12 cellular contexts compared by ENCODE assay signal in the genomic region with DNA sequence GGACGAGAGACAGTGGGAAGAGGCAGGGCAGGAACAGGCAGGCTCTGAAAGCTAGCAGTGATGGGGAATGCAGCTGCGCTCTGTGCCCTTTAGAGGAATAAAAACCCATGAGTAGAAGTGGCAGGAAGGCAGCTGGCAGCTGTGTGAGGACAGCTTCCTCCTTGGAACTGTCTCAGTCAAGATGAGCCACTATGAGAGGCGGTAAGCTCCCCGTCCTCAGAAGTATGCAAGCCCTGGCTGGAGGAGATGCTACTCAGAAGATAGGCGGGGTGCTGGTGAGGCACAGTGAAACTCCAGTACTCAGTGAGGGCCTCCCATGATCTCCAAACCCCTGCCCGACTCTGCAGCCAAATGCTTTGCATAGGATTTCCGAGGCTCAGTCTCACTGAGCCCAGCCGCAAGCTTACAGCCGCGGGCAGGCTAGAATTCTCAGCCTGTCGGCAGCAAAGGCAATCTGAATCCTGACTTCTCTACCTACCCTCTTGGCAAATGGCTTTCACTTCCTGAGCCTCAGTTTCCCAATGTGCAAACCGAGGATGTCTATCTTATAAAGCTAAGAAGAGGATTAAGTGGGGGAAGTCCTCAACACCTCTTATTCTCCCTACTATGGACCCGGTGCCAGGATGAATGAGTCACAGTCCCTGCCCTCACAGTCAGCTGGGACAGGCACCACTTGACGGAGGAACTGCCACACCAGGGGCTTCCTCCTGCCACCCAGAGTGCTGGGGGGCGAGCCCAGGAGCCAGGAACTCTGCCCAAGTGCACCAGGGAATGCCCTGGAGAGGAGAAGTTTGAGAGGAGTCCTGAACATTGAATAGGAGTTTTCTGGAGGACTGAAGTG. TPM values are rescaled to one million over a fixed set of nuclear protein-coding genes. Genes with fewer than 3 reads are reported as not detected.
DNase-seq lines count a peak whose midpoint lies in the region; ATAC-seq, FAIRE-seq and TF ChIP-seq lines count a peak whose summit lies in the region.
"Not testable (repeated sequence)": the region's sequence is repeated elsewhere in the genome, so short reads cannot be mapped to it uniquely, and the experiment has no call there.
"Had no signal": no experiment of that assay in that cellular context is flagged by ENCODE, and none has a peak within 500 bp of the region (broad histone marks: within the 10 kb centered on the region; RNA-seq: fewer than 3 reads in every experiment).

No MANE protein-coding gene starts in this region.

- not testable (repeated sequence) for H3K4me3 ChIP-seq in A549, lower lobe of right lung

- TF ChIP-seq POLR2A in A549 (IDR thresholded peaks at IDR 0.05; ENCODE audit: low read length): not testable (repeated sequence)

- not testable (repeated sequence) for TF ChIP-seq CTCF in A549 (IDR thresholded peaks at IDR 0.05); lower lobe of right lung (IDR thresholded peaks at IDR 0.05)

- not testable (repeated sequence) for FAIRE-seq in A549 (lab: Jason Lieb, UNC)

- POLR2A ChIA-PET in A549 (lab: Yijun Ruan, JAX): not testable (repeated sequence)

- not testable (repeated sequence) for H3K4me1 ChIP-seq in A549, lower lobe of right lung

- not testable (repeated sequence) for H3K27me3 ChIP-seq in lower lobe of right lung (ENCODE audit: low read depth)

- no CpG with 5 or more reads among the region's 15 CpGs for WGBS in A549 (ENCODE audit: missing lambda C conversion rate)

- not testable (repeated sequence) for H3K27ac ChIP-seq in A549, lower lobe of right lung

- not testable (repeated sequence) for DNase-seq in A549 (ENCODE audit: low read depth in 1 of 2, low spot score in 1 of 2); lower lobe of right lung

- intact Hi-C loops in lower lobe of right lung (cut with DNase I): not testable (repeated sequence)

- not testable (repeated sequence) for H3K4me2 ChIP-seq in A549

- H3K36me3 ChIP-seq in lower lobe of right lung: not testable (repeated sequence)

- not testable (repeated sequence) for TF ChIP-seq RAD21 in A549 (conservative IDR thresholded peaks at IDR 0.05 in 1 of 2, IDR thresholded peaks at IDR 0.05 in 1 of 2)

- not testable (repeated sequence) for TF ChIP-seq EP300 in A549 (IDR thresholded peaks at IDR 0.05)

- H3K9me3 ChIP-seq in A549, lower lobe of right lung: not testable (repeated sequence)

- CTCF ChIA-PET in A549 (lab: Yijun Ruan, JAX): not testable (repeated sequence)

- ATAC-seq in A549 (peak; percentile 23 to 30), GM18870 (IDR thresholded peaks at IDR 0.05; ENCODE audit: unreplicated experiment) (peak; percentile 71), GM19467 (IDR thresholded peaks at IDR 0.05; ENCODE audit: unreplicated experiment) (peak; percentile 53), HG02571 (IDR thresholded peaks at IDR 0.05; ENCODE audit: unreplicated experiment) (peak; percentile 65), HG03025 (IDR thresholded peaks at IDR 0.05; ENCODE audit: low FRiP score, unreplicated experiment) (peak; percentile 68), HG03432 (IDR thresholded peaks at IDR 0.05; ENCODE audit: unreplicated experiment) (peak; percentile 65), SK-N-SH treated with all-trans-retinoic acid at 6 μM for 48 hours (peak; percentile 3), lower lobe of right lung (peak; percentile 35 to 51)

RNA-seq across cellular contexts. Expression of a gene that starts 2.5 kb away (rescaled TPM):
- polyA plus RNA-seq in A549 (2011; rRNA removed) (0.83 and 0.93 TPM in 2 replicates), A549 (2017; fragmentation: RNase III; extraction: RNeasy Plus Mini Kit Qiagen cat#74134 plus additional on column Dnase treatment) (1.4 to 1.5 TPM (median 1.4 TPM) in 3 replicates)
- 0.65 and 1.0 TPM in 2 replicates for polyA plus RNA-seq in A549 (2012; cell fraction: cytosol; rRNA removed)
- polyA plus RNA-seq in A549 (2012; cell fraction: nucleus; rRNA removed): 3.7 and 4.5 TPM in 2 replicates
- polyA minus RNA-seq in A549 (2011; rRNA and poly(A)+ RNA removed): 0.87 and 1.3 TPM in 2 replicates
- total RNA-seq in lower lobe of right lung: 22.6 TPM

RNA-seq across cellular contexts. Expression of a gene that starts 28.4 kb away (rescaled TPM):
- polyA plus RNA-seq in A549 (2011; rRNA removed) (1.4 and 1.7 TPM in 2 replicates), A549 (2017; fragmentation: RNase III; extraction: RNeasy Plus Mini Kit Qiagen cat#74134 plus additional on column Dnase treatment) (3.3 to 3.9 TPM (median 3.7 TPM) in 3 replicates)
- 4.9 and 6.1 TPM in 2 replicates for polyA plus RNA-seq in A549 (2012; cell fraction: cytosol; rRNA removed)
- polyA plus RNA-seq in A549 (2012; cell fraction: nucleus; rRNA removed): 110 and 148 TPM in 2 replicates
- 2.1 and 3.9 TPM in 2 replicates for polyA minus RNA-seq in A549 (2011; rRNA and poly(A)+ RNA removed)
- total RNA-seq in lower lobe of right lung: 26.9 TPM

RNA-seq across cellular contexts. Expression of a gene that starts 35.9 kb away (rescaled TPM):
- polyA plus RNA-seq in A549 (2011; rRNA removed) (0.11 TPM in 1 of 2 replicates, not detected in the other), A549 (2017; fragmentation: RNase III; extraction: RNeasy Plus Mini Kit Qiagen cat#74134 plus additional on column Dnase treatment) (not detected in 3 replicates)
- polyA plus RNA-seq in A549 (2012; cell fraction: cytosol; rRNA removed): not detected in 2 replicates
- not detected in 2 replicates for polyA plus RNA-seq in A549 (2012; cell fraction: nucleus; rRNA removed)
- polyA minus RNA-seq in A549 (2011; rRNA and poly(A)+ RNA removed): not detected in 2 replicates
- not detected for total RNA-seq in lower lobe of right lung
- total RNA-seq: neural crest cell, pulmonary artery endothelial cell, transverse colon had no signal
- polyA plus RNA-seq: SK-N-SH had no signal

RNA-seq across cellular contexts. Expression of a gene that starts 36.4 kb away (rescaled TPM):
- polyA plus RNA-seq in A549 (2011; rRNA removed) (70.5 and 99.0 TPM in 2 replicates), A549 (2017; fragmentation: RNase III; extraction: RNeasy Plus Mini Kit Qiagen cat#74134 plus additional on column Dnase treatment) (101 to 107 TPM (median 104 TPM) in 3 replicates)
- 189 and 192 TPM in 2 replicates for polyA plus RNA-seq in A549 (2012; cell fraction: cytosol; rRNA removed)
- 60.3 and 62.3 TPM in 2 replicates for polyA plus RNA-seq in A549 (2012; cell fraction: nucleus; rRNA removed)
- polyA minus RNA-seq in A549 (2011; rRNA and poly(A)+ RNA removed): 25.1 and 34.7 TPM in 2 replicates
- total RNA-seq in lower lobe of right lung: 37.9 TPM

RNA-seq across cellular contexts. Expression of a gene that starts 50.3 kb away (rescaled TPM):
- 10.7 and 14.9 TPM in 2 replicates for polyA plus RNA-seq in A549 (2011; rRNA removed)
- polyA plus RNA-seq in A549 (2012; cell fraction: cytosol; rRNA removed): 28.4 and 34.9 TPM in 2 replicates
- polyA plus RNA-seq in A549 (2012; cell fraction: nucleus; rRNA removed): 50.8 and 67.2 TPM in 2 replicates
- 26.3 to 28.7 TPM (median 28.1 TPM) in 3 replicates for polyA plus RNA-seq in A549 (2017; fragmentation: RNase III; extraction: RNeasy Plus Mini Kit Qiagen cat#74134 plus additional on column Dnase treatment)
- 17.9 TPM in 2 replicates for polyA minus RNA-seq in A549 (2011; rRNA and poly(A)+ RNA removed)
- 19.2 TPM for total RNA-seq in lower lobe of right lung

Comparison
In these comparisons a context has a peak if more than half of its experiments do, and no peak if none do; other contexts are left out.
1. ATAC-seq: peak in every context shown above with its lines; median percentile 71 in GM18870; 68 in HG03025; 65 in HG02571; 65 in HG03432; 53 in GM19467; 43 in lower lobe of right lung; 26 in A549; 3 in SK-N-SH treated with all-trans-retinoic acid at 6 μM for 48 hours.